ENCODE assay signal across 8 cellular contexts in the genomic region with DNA sequence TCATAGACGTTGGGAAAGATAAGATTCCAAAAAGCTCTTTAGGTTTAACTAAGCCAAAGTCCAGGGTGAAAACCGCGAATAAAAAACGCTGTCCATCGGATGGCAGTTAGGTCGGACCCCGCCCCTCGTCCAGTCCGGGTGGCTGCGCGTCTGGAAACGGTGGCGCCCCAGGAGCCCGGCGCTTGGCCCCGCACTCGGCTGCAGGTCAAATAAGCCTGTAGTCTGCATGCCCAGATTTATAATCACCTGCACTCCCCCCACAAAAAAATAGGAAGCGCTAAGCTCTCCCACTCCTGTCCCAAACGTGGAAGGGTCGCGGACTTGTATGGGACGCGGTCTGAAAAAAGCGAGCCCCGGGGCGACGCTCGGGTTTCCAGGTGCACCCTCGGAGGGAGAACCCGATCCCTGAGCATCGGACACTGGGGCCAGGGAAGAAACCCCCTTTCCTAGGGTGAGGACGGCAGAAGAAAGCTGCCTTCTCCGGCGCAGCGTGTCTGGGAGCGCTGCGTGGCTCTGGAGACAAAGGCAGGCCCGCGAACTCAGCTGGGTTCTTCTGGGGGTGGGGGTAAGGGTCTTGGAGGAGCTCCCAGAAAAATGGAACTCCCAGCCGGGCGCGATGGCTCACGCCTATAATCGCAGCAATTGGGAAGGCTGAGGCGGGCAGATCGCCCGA. TPM values are rescaled to one million over a fixed set of nuclear protein-coding genes. Genes with fewer than 3 reads are reported as not detected.
DNase-seq lines count a peak whose midpoint lies in the region; ATAC-seq lines count a peak whose summit lies in the region.

No MANE protein-coding gene starts in this region.

- H3K79me1 ChIP-seq in mesenchymal stem cell (replicated peaks; ENCODE audit: low read length, poor library complexity, severe bottlenecking), result no peaks in the 10 kb centered on the region

- H4K91ac ChIP-seq in mesenchymal stem cell (ENCODE audit: low read length), result peak overlapping the region; percentile 52

- peak overlapping the region in 1 of 2 experiments; percentile 79 for H3K23ac ChIP-seq in mesenchymal stem cell (ENCODE audit: low read length in 2 of 2)

- peak overlapping the region in 1 of 2 experiments; percentile 39 for H2BK12ac ChIP-seq in mesenchymal stem cell (ENCODE audit: low read length in 2 of 2)

- peak overlapping the region; percentile 61 for H2BK120ac ChIP-seq in mesenchymal stem cell (ENCODE audit: low read depth, low read length)

- peak overlapping the region; percentile 93 for H2BK5ac ChIP-seq in mesenchymal stem cell (ENCODE audit: low read depth, low read length, poor library complexity, severe bottlenecking)

- peak overlapping the region; percentile 56 to 89 for H3K18ac ChIP-seq in mesenchymal stem cell (ENCODE audit: low read depth in 1 of 2, low read length in 2 of 2)

- H2AFZ ChIP-seq in mesenchymal stem cell (ENCODE audit: low read depth, low read length), result peak overlapping the region; percentile 81

- no peak overlapping the region for H2BK15ac ChIP-seq in mesenchymal stem cell (ENCODE audit: low read depth, poor library complexity, severe bottlenecking)

- under 1% methylated on average over 47 of the region's 47 CpGs for WGBS in mesenchymal stem cell

- DNase-seq in EL (peak; percentile 91), H4 (ENCODE audit: low spot score) (peak; percentile 86), MV-4-11 (lab: John Stamatoyannopoulos, UW) (peak; percentile 48), mesenchymal stem cell (peak; percentile 90), NCI-H128 (lab: John Stamatoyannopoulos, UW; ENCODE audit: unreplicated experiment) (no peak)
- peak; percentile 19 to 23 for DNase-seq in activated CD4-positive, alpha-beta T cell treated with anti-CD3 and anti-CD28 coated beads for 4 hours
- DNase-seq in stimulated activated naive CD8-positive, alpha-beta T cell treated with anti-CD3 and anti-CD28 coated beads, Interleukin-15, Interleukin-2, amounts not matched to agents 100 U/mL and 50 U/mL, for 24 hours, result peak; percentile 48

- peak overlapping the region; percentile 51 for H3K4me3 ChIP-seq in endocrine pancreas (ENCODE audit: control insufficient read depth, insufficient read depth, low read length)
- peak overlapping the region; percentile 56 to 98 for H3K4me3 ChIP-seq in mesenchymal stem cell (ENCODE audit: insufficient read depth in 1 of 2, low read depth in 1 of 2, low read length in 2 of 2)

- H3K9me3 ChIP-seq in endocrine pancreas (ENCODE audit: control insufficient read depth, low read length), result no peaks in the 10 kb centered on the region
- no peaks in the 10 kb centered on the region for H3K9me3 ChIP-seq in mesenchymal stem cell (ENCODE audit: control insufficient read depth, low read length)

- peak overlapping the region; percentile 98 for H3K27ac ChIP-seq in mesenchymal stem cell (ENCODE audit: low read length, poor library complexity, severe bottlenecking)

- peak overlapping the region in 1 of 2 experiments; percentile 97 for H3K14ac ChIP-seq in mesenchymal stem cell (ENCODE audit: low read length in 2 of 2)

- H3K36me3 ChIP-seq in endocrine pancreas (ENCODE audit: control insufficient read depth, insufficient read depth, low read length), result no peaks in the 10 kb centered on the region
- no peaks in the 10 kb centered on the region for H3K36me3 ChIP-seq in mesenchymal stem cell (ENCODE audit: control insufficient read depth in 1 of 2, insufficient read depth in 2 of 2, low read depth in 1 of 2, low read length in 2 of 2)

- peak overlapping the region; percentile 67 for H3K9ac ChIP-seq in endocrine pancreas (ENCODE audit: control insufficient read depth, insufficient read depth, low read length)
- H3K9ac ChIP-seq in mesenchymal stem cell (ENCODE audit: low read length), result peak overlapping the region; percentile 92

- H3K27me3 ChIP-seq in endocrine pancreas (ENCODE audit: control insufficient read depth, insufficient read depth, low read length) (no peaks in the 10 kb centered on the region), mesenchymal stem cell (ENCODE audit: control insufficient read depth in 1 of 2, insufficient read depth in 1 of 2, low read length in 2 of 2) (no peaks in the 10 kb centered on the region)

- peak overlapping the region; percentile 53 for H4K8ac ChIP-seq in mesenchymal stem cell (ENCODE audit: low read length)

- ATAC-seq in stimulated activated naive CD8-positive, alpha-beta T cell treated with anti-CD3 and anti-CD28 coated beads, Interleukin-15, Interleukin-2, amounts not matched to agents 100 U/mL and 50 U/mL, for 24 hours, result no peak

- H2AK5ac ChIP-seq in mesenchymal stem cell (ENCODE audit: low read length, severe bottlenecking), result peak overlapping the region; percentile 53

- peak overlapping the region; percentile 63 to 96 for H3K4ac ChIP-seq in mesenchymal stem cell (ENCODE audit: low read depth in 1 of 2, low read length in 2 of 2)

- H3K4me1 ChIP-seq in endocrine pancreas (ENCODE audit: control insufficient read depth, insufficient read depth, low read length) (peaks cover 13% of the 10 kb centered on the region), mesenchymal stem cell (ENCODE audit: control insufficient read depth, insufficient read depth, low read depth, low read length) (peaks cover 7% of the 10 kb centered on the region)

- peak overlapping the region; percentile 95 for H3K4me2 ChIP-seq in mesenchymal stem cell (ENCODE audit: low read length, poor library complexity, severe bottlenecking)

RNA-seq across cellular contexts. Expression of gene ZBTB5, which starts 0.9 kb away (rescaled TPM):
- 13.6 and 14.6 TPM in 2 replicates for total RNA-seq in H4 (2014; rRNA removed; shearing (Covaris generic))
- polyA plus RNA-seq in mesenchymal stem cell (2013, experiment 1 of 2), result 6.0 TPM
- polyA plus RNA-seq in mesenchymal stem cell (2013, experiment 2 of 2), result 5.9 TPM

RNA-seq across cellular contexts. Expression of gene POLR1E, which starts 19.6 kb away (rescaled TPM):
- 57.2 and 59.7 TPM in 2 replicates for total RNA-seq in H4 (2014; rRNA removed; shearing (Covaris generic))
- 11.0 TPM for polyA plus RNA-seq in mesenchymal stem cell (2013, experiment 1 of 2)
- 10.2 TPM for polyA plus RNA-seq in mesenchymal stem cell (2013, experiment 2 of 2)

RNA-seq across cellular contexts. Expression of gene GRHPR, which starts 43.7 kb away (rescaled TPM):
- total RNA-seq in H4 (2014; rRNA removed; shearing (Covaris generic)), result 172 and 191 TPM in 2 replicates
- 93.4 TPM for polyA plus RNA-seq in mesenchymal stem cell (2013, experiment 1 of 2)
- polyA plus RNA-seq in mesenchymal stem cell (2013, experiment 2 of 2), result 94.1 TPM
